13 cellular contexts compared by ENCODE assay signal in genomic region chr5:134509308-134510040, GRCh38. TPM values are rescaled to one million over a fixed set of nuclear protein-coding genes. Genes with fewer than 3 reads are reported as not detected.
A peak's percentile ranks its signal among the peaks of the same experiment; 100 is the strongest.
DNase-seq lines count a peak whose midpoint lies in the region; ATAC-seq and TF ChIP-seq lines count a peak whose summit lies in the region.
"Had no signal": no experiment of that assay in that cellular context is flagged by ENCODE, and none has a peak within 500 bp of the region (broad histone marks: within the 10 kb centered on the region; RNA-seq: fewer than 3 reads in every experiment).

No MANE protein-coding gene starts in this region.

- H3K27me3 ChIP-seq in SJSA1 (replicated peaks), result no peaks in the 10 kb centered on the region
- H3K27me3 ChIP-seq: foreskin keratinocyte had no signal

- no peaks in the 10 kb centered on the region for H3K36me3 ChIP-seq in SJSA1

- peak overlapping the region; percentile 4 for H3K27ac Mint-ChIP-seq in stimulated activated effector memory CD8-positive, alpha-beta T cell treated with anti-CD3 and anti-CD28 coated beads, Interleukin-12 subunit alpha, Interleukin-12 subunit beta, amount 100 ng/mL, for 72 hours

- H3K9me3 ChIP-seq in SJSA1 (replicated peaks), result no peaks in the 10 kb centered on the region

- H3K4me3 ChIP-seq in SJSA1 (no peak overlapping the region), fibroblast of pulmonary artery (replicated peaks; ENCODE audit: low read depth, low read length) (no peak overlapping the region)
- H3K4me3 ChIP-seq: smooth muscle cell had no signal

- TF ChIP-seq CTCF in fibroblast of pulmonary artery (IDR thresholded peaks at IDR 0.05; ENCODE audit: low read length, missing control alignments), result no peak

- peak; percentile 36 for DNase-seq in activated effector memory CD4-positive, alpha-beta T cell treated with anti-CD3 and anti-CD28 coated beads, Interleukin-2, amount 50 U/mL, for 16 hours
- no peak for DNase-seq in activated effector memory CD4-positive, alpha-beta T cell treated with Interleukin-2 at 50 U/mL for 16 hours
- DNase-seq in SJSA1 (ENCODE audit: low read depth in 1 of 2, low spot score in 2 of 2) (peak; percentile 88 to 92), fibroblast of pulmonary artery (ENCODE audit: low read depth) (peak; percentile 33), NCI-H187 (lab: John Stamatoyannopoulos, UW) (no peak), RKO (ENCODE audit: low spot score) (no peak)
- DNase-seq in stimulated activated effector memory CD8-positive, alpha-beta T cell treated with anti-CD3 and anti-CD28 coated beads, Interleukin-12 subunit alpha, Interleukin-12 subunit beta, amount 100 ng/mL, for 72 hours (ENCODE audit: low spot score in 2 of 2), result no peak
- DNase-seq: activated CD4-positive, alpha-beta T cell treated with anti-CD3 and anti-CD28 coated beads, Interleukin-2, amount 50 U/mL, for 48 hours; foreskin keratinocyte; SIG-M5 had no signal

- no peaks in the 10 kb centered on the region for H3K36me3 Mint-ChIP-seq in stimulated activated effector memory CD8-positive, alpha-beta T cell treated with anti-CD3 and anti-CD28 coated beads, Interleukin-12 subunit alpha, Interleukin-12 subunit beta, amount 100 ng/mL, for 72 hours
- H3K36me3 Mint-ChIP-seq: brain had no signal

- peaks cover 60% of the 10 kb centered on the region for H3K4me1 ChIP-seq in SJSA1 (replicated peaks)

- H3K4me1 Mint-ChIP-seq in stimulated activated effector memory CD8-positive, alpha-beta T cell treated with anti-CD3 and anti-CD28 coated beads, Interleukin-12 subunit alpha, Interleukin-12 subunit beta, amount 100 ng/mL, for 72 hours, result peaks cover 38% of the 10 kb centered on the region

- H3K4me3 Mint-ChIP-seq in stimulated activated effector memory CD8-positive, alpha-beta T cell treated with anti-CD3 and anti-CD28 coated beads, Interleukin-12 subunit alpha, Interleukin-12 subunit beta, amount 100 ng/mL, for 72 hours, result no peak overlapping the region
- H3K4me3 Mint-ChIP-seq: brain had no signal

- peak; percentile 24 for ATAC-seq in stimulated activated effector memory CD8-positive, alpha-beta T cell treated with anti-CD3 and anti-CD28 coated beads, Interleukin-12 subunit alpha, Interleukin-12 subunit beta, amount 100 ng/mL, for 72 hours
- no peak for ATAC-seq in HG02588 (IDR thresholded peaks at IDR 0.05; ENCODE audit: unreplicated experiment)
- ATAC-seq: foreskin keratinocyte had no signal

- H3K9me3 Mint-ChIP-seq in stimulated activated effector memory CD8-positive, alpha-beta T cell treated with anti-CD3 and anti-CD28 coated beads, Interleukin-12 subunit alpha, Interleukin-12 subunit beta, amount 100 ng/mL, for 72 hours, result no peaks in the 10 kb centered on the region
- H3K9me3 Mint-ChIP-seq: brain had no signal

- no peak overlapping the region for H3K27ac ChIP-seq in SJSA1
- H3K27ac ChIP-seq: foreskin keratinocyte had no signal

RNA-seq across cellular contexts. Expression of gene JADE2, which starts 16.0 kb away (rescaled TPM):
- 12.5 and 14.6 TPM in 2 replicates for total RNA-seq in SJSA1 (2014; rRNA removed; shearing (Covaris generic))

Comparison
In these comparisons a context has a peak if more than half of its experiments do, and no peak if none do; other contexts are left out.
1. DNase-seq: peak in activated effector memory CD4-positive, alpha-beta T cell treated with anti-CD3 and anti-CD28 coated beads, Interleukin-2, amount 50 U/mL, for 16 hours (single experiment), SJSA1 (2 of 2) and fibroblast of pulmonary artery (single experiment); none in activated effector memory CD4-positive, alpha-beta T cell treated with Interleukin-2 at 50 U/mL for 16 hours (single experiment), stimulated activated effector memory CD8-positive, alpha-beta T cell treated with anti-CD3 and anti-CD28 coated beads, Interleukin-12 subunit alpha, Interleukin-12 subunit beta, amount 100 ng/mL, for 72 hours (0 of 2), NCI-H187 (0 of 2) and RKO (single experiment).